In genomic region chr13:57992416-57992815, GRCh38 we compare ENCODE assay signal across 31 cellular contexts.
"Had no signal": no experiment of that assay in that cellular context is flagged by ENCODE, and none has a peak within 500 bp of the region (broad histone marks: within the 10 kb centered on the region; RNA-seq: fewer than 3 reads in every experiment).

No MANE protein-coding gene starts in this region.

- H3K27ac Mint-ChIP-seq: activated CD4-positive, alpha-beta memory T cell treated with anti-CD3 and anti-CD28 coated beads for 36 hours; activated CD4-positive, alpha-beta T cell treated with anti-CD3 and anti-CD28 coated beads for 36 hours; activated CD4-positive, alpha-beta T cell treated with anti-CD3 and anti-CD28 coated beads, Interleukin-2, amount 10 ng/mL, durations not matched to agents 24 days and 14 days; activated CD8-positive, alpha-beta memory T cell treated with anti-CD3 and anti-CD28 coated beads, Interleukin-2, amount 10 ng/mL, durations not matched to agents 7 days and 5 days; activated CD8-positive, alpha-beta T cell treated with anti-CD3 and anti-CD28 coated beads, Interleukin-2, amount 10 ng/mL, durations not matched to agents 7 days and 5 days; activated naive CD4-positive, alpha-beta T cell treated with anti-CD3 and anti-CD28 coated beads, Interleukin-2, amount 10 ng/mL, durations not matched to agents 7 days and 5 days; activated naive CD4-positive, alpha-beta T cell treated with anti-CD3 and anti-CD28 coated beads, Interleukin-2, amount 50 U/mL, for 72 hours; activated naive CD8-positive, alpha-beta T cell treated with anti-CD3 and anti-CD28 coated beads, Interleukin-2, amount 10 ng/mL, durations not matched to agents 7 days and 5 days; activated T-helper 1 cell treated with anti-CD3 and anti-CD28 coated beads, Interleukin-12 subunit alpha, Interleukin-12 subunit beta, Interleukin-2, Interleukin-4 antibody, amounts not matched to agents 30 ng/mL and 10 ng/mL and 1 ng/mL, durations not matched to agents 14 hours and 24 hours and 36 hours had no signal

- H3K36me3 Mint-ChIP-seq: activated CD4-positive, alpha-beta memory T cell treated with anti-CD3 and anti-CD28 coated beads for 36 hours; activated CD8-positive, alpha-beta memory T cell treated with anti-CD3 and anti-CD28 coated beads, Interleukin-2, amount 10 ng/mL, durations not matched to agents 7 days and 5 days; activated naive CD4-positive, alpha-beta T cell treated with anti-CD3 and anti-CD28 coated beads, Interleukin-2, amount 10 ng/mL, durations not matched to agents 7 days and 5 days; activated naive CD4-positive, alpha-beta T cell treated with anti-CD3 and anti-CD28 coated beads, Interleukin-2, amount 50 U/mL, for 72 hours; activated naive CD8-positive, alpha-beta T cell treated with anti-CD3 and anti-CD28 coated beads, Interleukin-2, amount 10 ng/mL, durations not matched to agents 7 days and 5 days had no signal

- H3K27ac ChIP-seq: body of pancreas, cardiac muscle cell, colonic mucosa, epithelial cell of prostate, esophagus squamous epithelium had no signal

- H3K4me3 ChIP-seq: body of pancreas, cardiac muscle cell, colonic mucosa, esophagus squamous epithelium had no signal

- FAIRE-seq: endometrium, endothelial cell of umbilical vein, frontal cortex had no signal

- H3K4me1 ChIP-seq: body of pancreas, colonic mucosa, esophagus squamous epithelium had no signal

- H3K36me3 ChIP-seq: cardiac muscle cell, colonic mucosa, esophagus squamous epithelium had no signal

- H3K27me3 ChIP-seq: body of pancreas, cardiac muscle cell, colonic mucosa, esophagus squamous epithelium had no signal

- H3K4me3 Mint-ChIP-seq: activated CD4-positive, alpha-beta memory T cell treated with anti-CD3 and anti-CD28 coated beads for 36 hours; activated CD4-positive, alpha-beta T cell treated with anti-CD3 and anti-CD28 coated beads for 36 hours; activated CD4-positive, alpha-beta T cell treated with anti-CD3 and anti-CD28 coated beads, Interleukin-2, amount 10 ng/mL, durations not matched to agents 24 days and 14 days; activated CD8-positive, alpha-beta memory T cell treated with anti-CD3 and anti-CD28 coated beads, Interleukin-2, amount 10 ng/mL, durations not matched to agents 7 days and 5 days; activated CD8-positive, alpha-beta T cell treated with anti-CD3 and anti-CD28 coated beads, Interleukin-2, amount 10 ng/mL, durations not matched to agents 7 days and 5 days; activated naive CD4-positive, alpha-beta T cell treated with anti-CD3 and anti-CD28 coated beads, Interleukin-2, amount 10 ng/mL, durations not matched to agents 7 days and 5 days; activated naive CD8-positive, alpha-beta T cell treated with anti-CD3 and anti-CD28 coated beads, Interleukin-2, amount 10 ng/mL, durations not matched to agents 7 days and 5 days; activated T-helper 1 cell treated with anti-CD3 and anti-CD28 coated beads, Interleukin-12 subunit alpha, Interleukin-12 subunit beta, Interleukin-2, Interleukin-4 antibody, amounts not matched to agents 30 ng/mL and 10 ng/mL and 1 ng/mL, durations not matched to agents 14 hours and 24 hours and 36 hours had no signal

- H3K4me1 Mint-ChIP-seq: activated CD4-positive, alpha-beta T cell treated with anti-CD3 and anti-CD28 coated beads for 36 hours; activated CD4-positive, alpha-beta T cell treated with anti-CD3 and anti-CD28 coated beads, Interleukin-2, amount 10 ng/mL, durations not matched to agents 24 days and 14 days; activated CD8-positive, alpha-beta memory T cell treated with anti-CD3 and anti-CD28 coated beads, Interleukin-2, amount 10 ng/mL, durations not matched to agents 7 days and 5 days; activated naive CD4-positive, alpha-beta T cell treated with anti-CD3 and anti-CD28 coated beads, Interleukin-2, amount 10 ng/mL, durations not matched to agents 7 days and 5 days; activated naive CD8-positive, alpha-beta T cell treated with anti-CD3 and anti-CD28 coated beads, Interleukin-2, amount 10 ng/mL, durations not matched to agents 7 days and 5 days had no signal

- H3K27me3 Mint-ChIP-seq: activated CD4-positive, alpha-beta memory T cell treated with anti-CD3 and anti-CD28 coated beads for 36 hours; activated CD4-positive, alpha-beta T cell treated with anti-CD3 and anti-CD28 coated beads for 36 hours; activated CD4-positive, alpha-beta T cell treated with anti-CD3 and anti-CD28 coated beads, Interleukin-2, amount 10 ng/mL, durations not matched to agents 24 days and 14 days; activated CD8-positive, alpha-beta memory T cell treated with anti-CD3 and anti-CD28 coated beads, Interleukin-2, amount 10 ng/mL, durations not matched to agents 7 days and 5 days; activated naive CD4-positive, alpha-beta T cell treated with anti-CD3 and anti-CD28 coated beads, Interleukin-2, amount 10 ng/mL, durations not matched to agents 7 days and 5 days; activated naive CD8-positive, alpha-beta T cell treated with anti-CD3 and anti-CD28 coated beads, Interleukin-2, amount 10 ng/mL, durations not matched to agents 7 days and 5 days had no signal

- H3K9me3 ChIP-seq: body of pancreas, colonic mucosa, esophagus squamous epithelium had no signal

- DNase-seq: activated CD4-positive, alpha-beta memory T cell treated with anti-CD3 and anti-CD28 coated beads for 36 hours; activated CD4-positive, alpha-beta T cell treated with anti-CD3 and anti-CD28 coated beads for 36 hours; activated CD4-positive, alpha-beta T cell treated with anti-CD3 and anti-CD28 coated beads, Interleukin-2, amount 10 ng/mL, durations not matched to agents 24 days and 14 days; activated CD4-positive, CD25-positive, alpha-beta regulatory T cell; activated CD4-positive, CD25-positive, alpha-beta regulatory T cell treated with anti-CD3 and anti-CD28 coated beads, Interleukin-2, amount 50 U/mL, for 72 hours; activated CD8-positive, alpha-beta memory T cell treated with anti-CD3 and anti-CD28 coated beads, Interleukin-2, amount 10 ng/mL, durations not matched to agents 7 days and 5 days; activated CD8-positive, alpha-beta memory T cell treated with anti-CD3 and anti-CD28 coated beads, Interleukin-2, amount 50 U/mL, for 4 hours; activated CD8-positive, alpha-beta T cell treated with anti-CD3 and anti-CD28 coated beads, Interleukin-2, amount 10 ng/mL, durations not matched to agents 7 days and 5 days; activated gamma-delta T cell; activated naive CD4-positive, alpha-beta T cell; activated naive CD4-positive, alpha-beta T cell treated with anti-CD3 and anti-CD28 coated beads, Interleukin-2, amount 10 ng/mL, durations not matched to agents 7 days and 5 days; activated naive CD8-positive, alpha-beta T cell treated with anti-CD3 and anti-CD28 coated beads, Interleukin-2, amount 10 ng/mL, durations not matched to agents 7 days and 5 days; activated T-cell treated with anti-CD3 and anti-CD28 coated beads, Interleukin-2, amount 50 U/mL, for 1 hour; activated T-cell treated with anti-CD3 and anti-CD28 coated beads, Interleukin-2, amount 50 U/mL, for 48 hours; amniotic stem cell; anterior cingulate cortex; body of pancreas; central memory CD4-positive, alpha-beta T cell; cerebellar nuclear complex; colonic mucosa; effector CD8-positive, alpha-beta T cell; esophagus squamous epithelium; head of caudate nucleus; T-helper 2 cell had no signal
